24 cellular contexts compared by ENCODE assay signal in the genomic region with DNA sequence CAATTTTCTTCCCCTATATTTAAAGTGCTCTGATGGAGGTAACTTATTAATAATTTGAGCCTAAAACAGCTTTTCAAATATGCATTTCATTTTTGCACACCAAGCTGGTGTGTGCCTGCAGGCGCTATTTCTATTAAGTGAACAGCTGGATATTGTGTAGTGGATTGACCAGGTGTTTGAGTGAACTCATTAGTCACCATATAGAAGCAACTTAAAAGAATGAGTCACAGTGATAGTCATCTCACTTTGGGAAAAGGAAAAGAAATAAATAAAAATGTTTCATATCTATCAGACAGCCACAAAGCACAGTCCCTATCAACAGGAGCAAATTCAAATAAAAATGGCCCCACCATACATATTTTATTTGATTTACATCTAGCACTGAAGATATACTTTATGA.
DNase-seq lines count a peak whose midpoint lies in the region; ATAC-seq, FAIRE-seq and TF ChIP-seq lines count a peak whose summit lies in the region.
"Had no signal": no experiment of that assay in that cellular context is flagged by ENCODE, and none has a peak within 500 bp of the region (broad histone marks: within the 10 kb centered on the region; RNA-seq: fewer than 3 reads in every experiment).

No MANE protein-coding gene starts in this region.

- H3K4me1 ChIP-seq in BE2C = peaks cover 32% of the 10 kb centered on the region
- no peaks in the 10 kb centered on the region for H3K4me1 ChIP-seq in prostate gland (replicated peaks)
- H3K4me1 ChIP-seq: parathyroid adenoma had no signal

- no peaks in the 10 kb centered on the region for H4K20me1 ChIP-seq in SU-DHL-6 (ENCODE audit: low read depth, low read length)

- no peaks in the 10 kb centered on the region for H3F3A ChIP-seq in SU-DHL-6 (ENCODE audit: insufficient read depth)

- no peaks in the 10 kb centered on the region for H3K9me2 ChIP-seq in SU-DHL-6 (replicated peaks; ENCODE audit: insufficient read depth, low read length)

- H3K9me3 ChIP-seq in BE2C = no peaks in the 10 kb centered on the region
- H3K9me3 ChIP-seq in SU-DHL-6 (ENCODE audit: insufficient read depth, low read length) = no peaks in the 10 kb centered on the region
- no peaks in the 10 kb centered on the region for H3K9me3 ChIP-seq in prostate gland

- H3K27me3 ChIP-seq in BE2C (no peaks in the 10 kb centered on the region), SU-DHL-6 (ENCODE audit: low read length) (no peaks in the 10 kb centered on the region), H7 (ENCODE audit: control insufficient read depth, insufficient read depth, low read length) (no peaks in the 10 kb centered on the region), prostate gland (replicated peaks; ENCODE audit: insufficient read depth) (no peaks in the 10 kb centered on the region)
- H3K27me3 ChIP-seq: brain microvascular endothelial cell had no signal

- intact Hi-C loops in prostate gland (cut with DNase I) = no loop called here

- no peaks in the 10 kb centered on the region for H3K79me2 ChIP-seq in SU-DHL-6 (ENCODE audit: insufficient read depth, low read length)
- H3K79me2 ChIP-seq: parathyroid adenoma had no signal

- 97% methylated on average over 1 of the region's 1 CpG for WGBS in prostate gland

- no peak overlapping the region for H3K4me2 ChIP-seq in SU-DHL-6 (ENCODE audit: low read depth, low read length, poor library complexity, severe bottlenecking)
- H3K4me2 ChIP-seq: GM23338, PC-9 had no signal

- no peak overlapping the region for H3K9ac ChIP-seq in SU-DHL-6 (ENCODE audit: low read length)
- H3K9ac ChIP-seq: parathyroid adenoma had no signal

- H3K4me3 ChIP-seq in BE2C (ENCODE audit: low read depth, low read length) = no peak overlapping the region
- H3K4me3 ChIP-seq in SU-DHL-6 (ENCODE audit: insufficient read depth, low read length, poor library complexity, severe bottlenecking) = no peak overlapping the region
- H3K4me3 ChIP-seq in H7 (ENCODE audit: insufficient read depth, low read depth, low read length) = no peak overlapping the region
- H3K4me3 ChIP-seq in prostate gland = no peak overlapping the region
- H3K4me3 ChIP-seq: GM23338, mucosa of descending colon, PC-9, SK-N-MC had no signal

- no peak overlapping the region for H3K27ac ChIP-seq in SU-DHL-6 (ENCODE audit: low read depth, low read length)
- no peak overlapping the region for H3K27ac ChIP-seq in prostate gland
- H3K27ac ChIP-seq: brain microvascular endothelial cell, parathyroid adenoma, PC-9, SK-N-MC, WERI-Rb-1 had no signal

- DNase-seq in BE2C (peak; percentile 40), HTR-8/SVneo (ENCODE audit: insufficient read length, low spot score) (peak; percentile 50), iris pigment epithelial cell (ENCODE audit: low read depth) (peak; percentile 17), 8988T (no peak), H7 (no peak), prostate gland (ENCODE audit: low spot score) (no peak)
- DNase-seq: brain microvascular endothelial cell; C1 segment of cervical spinal cord; EL; KG1; mucosa of descending colon; NCI-H1048; NCI-H1930; NCI-H226; nephron progenitor cell; stimulated activated CD8-positive, alpha-beta memory T cell treated with anti-CD3 and anti-CD28 coated beads, Interleukin-4, amount 100 ng/mL, for 48 hours; WERI-Rb-1 had no signal

- no peak for TF ChIP-seq POLR2A in prostate gland (IDR thresholded peaks at IDR 0.05)

- H3K36me3 ChIP-seq in BE2C (no peaks in the 10 kb centered on the region), SU-DHL-6 (ENCODE audit: low read length) (no peaks in the 10 kb centered on the region), H7 (replicated peaks; ENCODE audit: control insufficient read depth, insufficient read depth, low read length) (no peaks in the 10 kb centered on the region), prostate gland (no peaks in the 10 kb centered on the region)
- H3K36me3 ChIP-seq: brain microvascular endothelial cell, WERI-Rb-1 had no signal

- no peak for ATAC-seq in GM19328 (IDR thresholded peaks at IDR 0.05; ENCODE audit: unreplicated experiment)
- ATAC-seq: GM23338, mucosa of descending colon, sciatic nerve had no signal

- TF ChIP-seq CTCF in BE2C (IDR thresholded peaks at IDR 0.05; ENCODE audit: low read depth, low read length) = no peak
- TF ChIP-seq CTCF in SU-DHL-6 (IDR thresholded peaks at IDR 0.05; ENCODE audit: insufficient read depth, low read length, poor library complexity, severe bottlenecking) = no peak
- no peak for TF ChIP-seq CTCF in prostate gland (IDR thresholded peaks at IDR 0.05)

- H2AFZ ChIP-seq in SU-DHL-6 (ENCODE audit: low read depth, low read length, severe bottlenecking) = peak overlapping the region; percentile 34
- H2AFZ ChIP-seq: GM23338, parathyroid adenoma, PC-9 had no signal

- no peak for FAIRE-seq in HTR-8/SVneo (lab: Jason Lieb, UNC)

Comparison
In these comparisons a context has a peak if more than half of its experiments do, and no peak if none do; other contexts are left out.
1. DNase-seq: peak in BE2C (single experiment), HTR-8/SVneo (single experiment) and iris pigment epithelial cell (single experiment); none in 8988T (single experiment), H7 (single experiment) and prostate gland (single experiment).